ENCODE assay signal across 1 cellular context in the genomic region with DNA sequence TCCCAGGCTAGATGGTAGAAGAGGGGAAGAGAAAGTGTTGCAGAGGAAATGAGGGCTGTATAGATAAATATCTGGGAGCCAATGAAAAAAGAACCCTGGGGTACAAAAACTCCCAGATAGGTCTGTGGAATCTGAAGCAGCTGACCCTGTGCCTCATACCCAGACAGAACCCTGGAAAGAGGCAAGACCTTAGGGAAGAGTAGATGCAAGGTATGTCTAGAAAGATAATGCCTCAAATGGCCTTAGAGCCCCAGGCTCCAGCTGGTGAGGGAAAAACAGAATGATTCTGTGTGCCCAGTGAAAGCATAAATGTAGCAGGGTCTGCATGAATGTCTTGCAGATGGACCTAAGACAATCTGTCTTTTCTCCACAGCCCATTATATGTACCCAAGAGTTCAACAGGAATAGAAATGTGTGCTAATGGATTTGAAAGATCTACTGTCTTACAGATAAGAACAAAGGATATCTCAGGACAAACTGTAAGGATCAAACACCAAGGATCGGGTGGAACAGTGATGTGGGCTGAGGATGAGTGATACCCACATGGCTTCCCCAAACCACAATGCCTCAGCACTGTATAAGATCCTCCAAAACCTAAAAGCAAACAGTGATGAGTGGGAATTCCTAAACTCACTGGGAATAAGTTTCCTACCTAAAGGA.
TF ChIP-seq lines count a peak whose summit lies in the region.

No MANE protein-coding gene starts in this region.

TF ChIP-seq in IMR-90, 13 proteins besides CTCF, POLR2A, EP300 and RAD21 (continued from another document):
- TF ChIP-seq FOS (IDR thresholded peaks at IDR 0.05; ENCODE audit: low read depth, low read length), result no peak
- no peak for TF ChIP-seq MXI1 (IDR thresholded peaks at IDR 0.05; ENCODE audit: borderline replicate concordance, low read depth, low read length)
- no peak for TF ChIP-seq NFE2L2 (IDR thresholded peaks at IDR 0.05; ENCODE audit: low read depth, low read length)
- no peak for TF ChIP-seq CHD1 (IDR thresholded peaks at IDR 0.05; ENCODE audit: low read depth, low read length)
- TF ChIP-seq MAZ (IDR thresholded peaks at IDR 0.05; ENCODE audit: borderline replicate concordance, low read depth, low read length), result no peak
- no peak for TF ChIP-seq SMC3 (IDR thresholded peaks at IDR 0.05; ENCODE audit: low read depth, low read length)
